Comparison of ENCODE assay signal across 11 cellular contexts in genomic region chr17:78747479-78747878, GRCh38. TPM values are rescaled to one million over a fixed set of nuclear protein-coding genes. Genes with fewer than 3 reads are reported as not detected.
DNase-seq lines count a peak whose midpoint lies in the region; ATAC-seq, FAIRE-seq and TF ChIP-seq lines count a peak whose summit lies in the region.
"Had no signal": no experiment of that assay in that cellular context is flagged by ENCODE, and none has a peak within 500 bp of the region (broad histone marks: within the 10 kb centered on the region; RNA-seq: fewer than 3 reads in every experiment).

No MANE protein-coding gene starts in this region.

- no peaks in the 10 kb centered on the region for H3K27me3 ChIP-seq in ascending aorta
- H3K27me3 ChIP-seq in small intestine (ENCODE audit: control insufficient read depth in 2 of 2, insufficient read depth in 2 of 2, low read length in 2 of 2): no peaks in the 10 kb centered on the region

- peaks cover 0 to 2% of the 10 kb centered on the region in 2 donors for H3K4me1 ChIP-seq in ascending aorta
- peaks cover 5 to 22% of the 10 kb centered on the region in 2 donors for H3K4me1 ChIP-seq in small intestine (ENCODE audit: control insufficient read depth in 2 of 2, insufficient read depth in 1 of 2, low read depth in 1 of 2, low read length in 1 of 2)
- H3K4me1 ChIP-seq: Caco-2 had no signal

- H3K27me3 Mint-ChIP-seq in naive thymus-derived CD8-positive, alpha-beta T cell: no peaks in the 10 kb centered on the region

- DNase-seq in AG10803 (ENCODE audit: low read depth): peak; percentile 27
- DNase-seq in GM19239 (ENCODE audit: insufficient read length, low spot score): no peak
- DNase-seq in ascending aorta (ENCODE audit: low spot score in 2 of 2): no peak
- DNase-seq in naive thymus-derived CD8-positive, alpha-beta T cell: no peak
- no peak for DNase-seq in small intestine
- DNase-seq in NCI-H69 (lab: John Stamatoyannopoulos, UW): no peak
- no peak for DNase-seq in coronary artery (ENCODE audit: low spot score)
- DNase-seq: Caco-2, NCI-H1105, OCI-M1 had no signal

- peaks cover 0 to 6% of the 10 kb centered on the region in 2 donors for H3K36me3 ChIP-seq in ascending aorta
- peaks cover 0 to 2% of the 10 kb centered on the region in 2 donors for H3K36me3 ChIP-seq in small intestine (ENCODE audit: control insufficient read depth in 2 of 2, insufficient read depth in 2 of 2, low read length in 2 of 2)

- POLR2A ChIA-PET in naive thymus-derived CD8-positive, alpha-beta T cell (lab: Charles Lee): interaction anchor here (0.7 to 3.3 kb wide), 16 partner anchors 10 to 51 kb away, joined by 3 to 54 read pairs (median 10); no protein-coding TSS in a partner anchor

- TF ChIP-seq CTCF in AG10803 (conservative IDR thresholded peaks at IDR 0.05; ENCODE audit: low read length): no peak
- no peak for TF ChIP-seq CTCF in ascending aorta (IDR thresholded peaks at IDR 0.05)
- no peak for TF ChIP-seq CTCF in coronary artery (IDR thresholded peaks at IDR 0.05)

- H3K27ac Mint-ChIP-seq in naive thymus-derived CD8-positive, alpha-beta T cell: peak overlapping the region; percentile 92 to 99 (median 96)

- H3K4me1 Mint-ChIP-seq in naive thymus-derived CD8-positive, alpha-beta T cell: peaks cover 48 to 98% (median 96%) of the 10 kb centered on the region in 4 donors

- FAIRE-seq in GM19239 (lab: Jason Lieb, UNC) (peak; percentile 44), small intestine (lab: Jason Lieb, UNC) (no peak)

- intact Hi-C loops in ascending aorta (cut with DNase I): no loop called here

- H3K36me3 Mint-ChIP-seq in naive thymus-derived CD8-positive, alpha-beta T cell: peaks cover 0 to 20% (median 6%) of the 10 kb centered on the region in 3 donors

- ATAC-seq in naive thymus-derived CD8-positive, alpha-beta T cell: peak in 1 of 2 donors; percentile 28
- ATAC-seq in HG03520 (IDR thresholded peaks at IDR 0.05; ENCODE audit: unreplicated experiment): no peak

- WGBS in small intestine, 3 donors: 67 to 85% (median 72%) methylated on average over 2 of the region's 2 CpGs

- H3K4me3 ChIP-seq in AG10803 (ENCODE audit: low read length) (no peak overlapping the region), ascending aorta (no peak overlapping the region), small intestine (ENCODE audit: low read depth in 1 of 2, low read length in 2 of 2) (no peak overlapping the region), coronary artery (no peak overlapping the region)

- H3K4me3 Mint-ChIP-seq in naive thymus-derived CD8-positive, alpha-beta T cell: peak overlapping the region; percentile 75 to 91 (median 84)

- H3K9me3 Mint-ChIP-seq in naive thymus-derived CD8-positive, alpha-beta T cell: no peaks in the 10 kb centered on the region

- H3K9me3 ChIP-seq in ascending aorta (no peaks in the 10 kb centered on the region), small intestine (ENCODE audit: control insufficient read depth, low read depth) (no peaks in the 10 kb centered on the region)
- H3K9me3 ChIP-seq: Caco-2 had no signal

- H3K27ac ChIP-seq in ascending aorta (peak overlapping the region; percentile 16 to 32), small intestine (ENCODE audit: low read depth in 1 of 2, low read length in 1 of 2) (peak overlapping the region in 1 of 2 donors; percentile 26), coronary artery (peak overlapping the region in 1 of 2 donors; percentile 55)

RNA-seq across cellular contexts. Expression of gene CYTH1, which starts 34.6 kb away (rescaled TPM):
- total RNA-seq in ascending aorta: 46.5 TPM
- total RNA-seq in naive thymus-derived CD8-positive, alpha-beta T cell: 100 to 1,000 TPM; 415 to 423 TPM
- 100 to 1,000 TPM; 220 to 320 (median 243) TPM for polyA plus RNA-seq in naive thymus-derived CD8-positive, alpha-beta T cell
- 10 to 100 TPM; 37.6 to 46.3 (median 38.6) TPM for polyA plus RNA-seq in small intestine
